In genomic region chr15:75597667-75598341, GRCh38 we compare ENCODE assay signal across 8 cellular contexts. TPM values are rescaled to one million over a fixed set of nuclear protein-coding genes. Genes with fewer than 3 reads are reported as not detected.
DNase-seq lines count a peak whose midpoint lies in the region; ATAC-seq, FAIRE-seq and TF ChIP-seq lines count a peak whose summit lies in the region.
"Had no signal": no experiment of that assay in that cellular context is flagged by ENCODE, and none has a peak within 500 bp of the region (broad histone marks: within the 10 kb centered on the region; RNA-seq: fewer than 3 reads in every experiment).

No MANE protein-coding gene starts in this region.

- peak; percentile 35 to 73 (median 66) for ATAC-seq in pancreas
- ATAC-seq: Panc1 had no signal

- TF ChIP-seq EP300 in SK-N-SH (IDR thresholded peaks at IDR 0.05; ENCODE audit: borderline replicate concordance in 1 of 2, low read depth in 1 of 2, low read length in 1 of 2) = no peak

- no peak overlapping the region for H3K4me2 ChIP-seq in SK-N-SH

- TF ChIP-seq CTCF in GM13976 (IDR thresholded peaks at IDR 0.05; ENCODE audit: borderline replicate concordance, control extremely low read depth, extremely low read depth, insufficient read depth, missing control alignments) = peak; percentile 6
- TF ChIP-seq CTCF in SK-N-SH (IDR thresholded peaks at IDR 0.05) = peak; percentile 50
- peak; percentile 71 for TF ChIP-seq CTCF in choroid plexus epithelial cell (conservative IDR thresholded peaks at IDR 0.05; ENCODE audit: low read depth, low read length)
- TF ChIP-seq CTCF in pancreas (IDR thresholded peaks at IDR 0.05) = peak in 2 of 4 donors; percentile 12 to 19

- POLR2A ChIA-PET in SK-N-SH (lab: Yijun Ruan, JAX) = no interaction called here

- no peak overlapping the region for H2AFZ ChIP-seq in SK-N-SH (ENCODE audit: low read depth)

- H3K4me1 ChIP-seq in SK-N-SH (ENCODE audit: control insufficient read depth in 1 of 2, insufficient read depth in 2 of 2, low read depth in 1 of 2, low read length in 1 of 2) = no peaks in the 10 kb centered on the region
- peaks cover 0 to 4% (median 0%) of the 10 kb centered on the region in 3 donors for H3K4me1 ChIP-seq in pancreas

- H3F3A ChIP-seq in SK-N-SH (replicated peaks; ENCODE audit: insufficient read depth) = no peaks in the 10 kb centered on the region

- H3K9me3 ChIP-seq in SK-N-SH = no peaks in the 10 kb centered on the region
- H3K9me3 ChIP-seq in pancreas = no peaks in the 10 kb centered on the region

- no peaks in the 10 kb centered on the region for H3K9me2 ChIP-seq in SK-N-SH

- DNase-seq in GM13976 (ENCODE audit: low spot score) = no peak
- no peak for DNase-seq in SK-N-SH
- DNase-seq in choroid plexus epithelial cell (ENCODE audit: low read depth) = peak; percentile 55
- DNase-seq in pancreas = no peak
- no peak for DNase-seq in NCI-H446 treated with DMSO at 0.1 percent for 48 hours (lab: John Stamatoyannopoulos, UW)
- DNase-seq in NCI-H1417 (lab: John Stamatoyannopoulos, UW) = no peak
- no peak for DNase-seq in NCI-H1930 (lab: John Stamatoyannopoulos, UW)

- WGBS in SK-N-SH (ENCODE audit: low lambda C conversion rate) = 90% methylated on average over 3 of the region's 3 CpGs
- WGBS in pancreas, 2 donors = 28 to 38% methylated on average over 3 of the region's 3 CpGs

- H3K27ac ChIP-seq in SK-N-SH (ENCODE audit: low read depth in 2 of 2, low read length in 1 of 2) (no peak overlapping the region), pancreas (no peak overlapping the region)

- H3K4me3 ChIP-seq in SK-N-SH (ENCODE audit: low read depth in 2 of 2, low read length in 1 of 2) (no peak overlapping the region), choroid plexus epithelial cell (ENCODE audit: low read depth, low read length) (no peak overlapping the region), pancreas (no peak overlapping the region)

- TF ChIP-seq RAD21 in SK-N-SH (IDR thresholded peaks at IDR 0.05; ENCODE audit: low read length) = 0 out of 2 replicates have a peak, but pooled peaks have one; percentile 26

- FAIRE-seq in pancreas (lab: Jason Lieb, UNC) = no peak

- H3K27me3 ChIP-seq in SK-N-SH (ENCODE audit: insufficient read depth) (no peaks in the 10 kb centered on the region), pancreas (no peaks in the 10 kb centered on the region)

- H3K79me2 ChIP-seq in SK-N-SH (ENCODE audit: insufficient read depth) = 0 out of 2 replicates have a peak, but pooled peaks cover 3% of the 10 kb centered on the region

- H3K9ac ChIP-seq in SK-N-SH = no peak overlapping the region

- no peaks in the 10 kb centered on the region for H4K20me1 ChIP-seq in SK-N-SH (ENCODE audit: insufficient read depth)

- intact Hi-C loops in pancreas (cut with DNase I) = no loop called here

- peaks cover 37% of the 10 kb centered on the region in 2 experiments for H3K36me3 ChIP-seq in SK-N-SH (replicated peaks in 1 of 2; ENCODE audit: control insufficient read depth in 1 of 2, insufficient read depth in 2 of 2, low read length in 1 of 2)
- peaks cover 0 to 7% (median 6%) of the 10 kb centered on the region in 3 donors for H3K36me3 ChIP-seq in pancreas

- CTCF ChIA-PET in SK-N-SH (lab: Yijun Ruan, JAX) = interaction anchor here (0.6 to 3.2 kb wide), 9 partner anchors 10 to 529 kb away, joined by 3 to 11 read pairs (median 4); partner anchors contain the start of genes IMP3, PTPN9 and SNX33

- in situ Hi-C loops in GM13976 (cut with MboI; ENCODE audit: low sequenced_read_pairs, unreplicated experiment) = no loop called here

TF ChIP-seq in SK-N-SH, 30 proteins besides CTCF, POLR2A, EP300 and RAD21:
- TF ChIP-seq JUND (IDR thresholded peaks at IDR 0.05) (no peak), GABPA (IDR thresholded peaks at IDR 0.05; ENCODE audit: low read depth) (no peak), MXI1 (IDR thresholded peaks at IDR 0.05; ENCODE audit: low read depth, low read length) (no peak), SMC3 (IDR thresholded peaks at IDR 0.05; ENCODE audit: low read depth, low read length) (no peak), YY1 (IDR thresholded peaks at IDR 0.05; ENCODE audit: low read depth) (no peak), EZH2phosphoT487 (IDR thresholded peaks at IDR 0.05; ENCODE audit: borderline replicate concordance, low read depth) (no peak), FOSL2 (IDR thresholded peaks at IDR 0.05; ENCODE audit: borderline replicate concordance, low read depth) (no peak), FOXM1 (IDR thresholded peaks at IDR 0.05; ENCODE audit: low read depth) (no peak), MAX (IDR thresholded peaks at IDR 0.05; ENCODE audit: low read depth) (no peak), CHD2 (IDR thresholded peaks at IDR 0.05; ENCODE audit: low read length, partially characterized antibody) (no peak)
- TF ChIP-seq, protein P1, sequence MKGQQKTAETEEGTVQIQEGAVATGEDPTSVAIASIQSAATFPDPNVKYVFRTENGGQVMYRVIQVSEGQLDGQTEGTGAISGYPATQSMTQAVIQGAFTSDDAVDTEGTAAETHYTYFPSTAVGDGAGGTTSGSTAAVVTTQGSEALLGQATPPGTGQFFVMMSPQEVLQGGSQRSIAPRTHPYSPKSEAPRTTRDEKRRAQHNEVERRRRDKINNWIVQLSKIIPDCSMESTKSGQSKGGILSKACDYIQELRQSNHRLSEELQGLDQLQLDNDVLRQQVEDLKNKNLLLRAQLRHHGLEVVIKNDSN (IDR thresholded peaks at IDR 0.05; ENCODE audit: borderline replicate concordance, low read depth) = no peak

RNA-seq across cellular contexts. Expression of gene PTPN9, which starts 18.7 kb away (rescaled TPM):
- polyA plus RNA-seq in SK-N-SH (2012; rRNA removed) = 25.9 and 41.1 TPM in 2 replicates
- polyA plus RNA-seq in SK-N-SH (2012; cell fraction: cytosol; rRNA removed) = 27.1 and 31.8 TPM in 2 replicates
- 13.9 and 23.8 TPM in 2 replicates for polyA plus RNA-seq in SK-N-SH (2012; cell fraction: nucleus; rRNA removed)
- total RNA-seq in pancreas = 10 to 100 TPM in 2 of 6 donors, 1 to 10 TPM in 4; 5.8 to 16.8 (median 8.9) TPM
- polyA plus RNA-seq in pancreas = 1 to 10 TPM; 3.3 to 5.7 TPM

RNA-seq across cellular contexts. Expression of gene SNUPN, which starts 27.7 kb away (rescaled TPM):
- polyA plus RNA-seq in SK-N-SH (2012; rRNA removed) (31.7 and 36.4 TPM in 2 replicates), pancreas (10 to 100 TPM in 1 of 2 donors, 1 to 10 TPM in 1; 8.7 to 13.1 TPM)
- 35.0 and 35.8 TPM in 2 replicates for polyA plus RNA-seq in SK-N-SH (2012; cell fraction: cytosol; rRNA removed)
- 19.0 and 26.1 TPM in 2 replicates for polyA plus RNA-seq in SK-N-SH (2012; cell fraction: nucleus; rRNA removed)
- total RNA-seq in pancreas = 10 to 100 TPM in 1 of 6 donors, 1 to 10 TPM in 5; 5.1 to 11.3 (median 6.4) TPM

RNA-seq across cellular contexts. Expression of gene IMP3, which starts 42.2 kb away (rescaled TPM):
- polyA plus RNA-seq in SK-N-SH (2012; rRNA removed) (56.1 and 56.2 TPM in 2 replicates), pancreas (10 to 100 TPM; 28.4 to 39.6 TPM)
- polyA plus RNA-seq in SK-N-SH (2012; cell fraction: cytosol; rRNA removed) = 56.4 and 60.8 TPM in 2 replicates
- 37.9 and 42.6 TPM in 2 replicates for polyA plus RNA-seq in SK-N-SH (2012; cell fraction: nucleus; rRNA removed)
- 10 to 100 TPM; 18.7 to 34.8 (median 29.2) TPM for total RNA-seq in pancreas

RNA-seq across cellular contexts. Expression of gene SNX33, which starts 49.9 kb away (rescaled TPM):
- polyA plus RNA-seq in SK-N-SH (2012; rRNA removed) (7.7 and 8.5 TPM in 2 replicates), pancreas (10 to 100 TPM in 1 of 2 donors, 1 to 10 TPM in 1; 9.8 to 13.2 TPM)
- polyA plus RNA-seq in SK-N-SH (2012; cell fraction: cytosol; rRNA removed) = 3.4 and 5.6 TPM in 2 replicates
- polyA plus RNA-seq in SK-N-SH (2012; cell fraction: nucleus; rRNA removed) = 17.6 and 23.7 TPM in 2 replicates
- 10 to 100 TPM; 12.8 to 24.1 (median 14.6) TPM for total RNA-seq in pancreas
